In the genomic region with DNA sequence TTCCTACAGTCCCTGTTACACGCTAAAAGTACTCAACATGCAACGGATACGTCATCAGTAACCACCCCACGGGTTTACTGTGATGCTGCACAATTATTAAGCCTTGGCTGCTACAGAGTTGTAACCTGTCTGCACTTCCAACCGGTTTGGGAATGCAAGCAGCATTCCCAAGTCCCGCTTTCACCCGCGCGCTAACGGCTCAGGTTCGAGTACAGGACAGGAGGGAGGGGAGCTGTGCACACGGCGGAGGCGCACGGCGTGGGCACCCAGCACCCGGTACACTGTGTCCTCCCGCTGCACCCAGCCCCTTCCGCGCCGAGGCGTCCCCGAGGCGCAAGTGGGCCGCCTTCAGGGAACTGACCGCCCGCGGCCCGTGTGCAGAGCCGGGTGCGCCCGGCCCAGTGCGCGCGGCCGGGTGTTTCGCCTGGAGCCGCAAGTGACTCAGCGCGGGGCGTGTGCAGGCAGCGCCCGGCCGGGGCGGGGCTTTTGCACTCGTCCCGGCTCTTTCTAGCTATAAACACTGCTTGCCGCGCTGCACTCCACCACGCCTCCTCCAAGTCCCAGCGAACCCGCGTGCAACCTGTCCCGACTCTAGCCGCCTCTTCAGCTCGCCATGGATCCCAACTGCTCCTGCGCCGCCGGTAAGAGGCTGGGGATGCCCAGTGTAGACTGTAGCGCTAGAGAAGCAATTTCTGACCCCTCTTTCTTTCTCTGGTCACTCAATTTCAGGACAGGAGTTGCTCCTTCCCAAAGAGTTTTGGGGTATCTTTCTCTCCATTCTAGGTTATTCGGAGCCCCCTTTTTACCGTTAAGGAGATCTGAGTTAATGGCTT, we compare ENCODE assay signal across 1 cellular context.
TF ChIP-seq lines count a peak whose summit lies in the region.

A gene (plus strand): TSS at position 542 of the 833 bp plus-strand sequence. CDS start 72 bp downstream, at position 614.

TF ChIP-seq in K562, 482 proteins besides CTCF, POLR2A, EP300 and RAD21 (continued from another document and continues in another):
- TF ChIP-seq, protein P1, sequence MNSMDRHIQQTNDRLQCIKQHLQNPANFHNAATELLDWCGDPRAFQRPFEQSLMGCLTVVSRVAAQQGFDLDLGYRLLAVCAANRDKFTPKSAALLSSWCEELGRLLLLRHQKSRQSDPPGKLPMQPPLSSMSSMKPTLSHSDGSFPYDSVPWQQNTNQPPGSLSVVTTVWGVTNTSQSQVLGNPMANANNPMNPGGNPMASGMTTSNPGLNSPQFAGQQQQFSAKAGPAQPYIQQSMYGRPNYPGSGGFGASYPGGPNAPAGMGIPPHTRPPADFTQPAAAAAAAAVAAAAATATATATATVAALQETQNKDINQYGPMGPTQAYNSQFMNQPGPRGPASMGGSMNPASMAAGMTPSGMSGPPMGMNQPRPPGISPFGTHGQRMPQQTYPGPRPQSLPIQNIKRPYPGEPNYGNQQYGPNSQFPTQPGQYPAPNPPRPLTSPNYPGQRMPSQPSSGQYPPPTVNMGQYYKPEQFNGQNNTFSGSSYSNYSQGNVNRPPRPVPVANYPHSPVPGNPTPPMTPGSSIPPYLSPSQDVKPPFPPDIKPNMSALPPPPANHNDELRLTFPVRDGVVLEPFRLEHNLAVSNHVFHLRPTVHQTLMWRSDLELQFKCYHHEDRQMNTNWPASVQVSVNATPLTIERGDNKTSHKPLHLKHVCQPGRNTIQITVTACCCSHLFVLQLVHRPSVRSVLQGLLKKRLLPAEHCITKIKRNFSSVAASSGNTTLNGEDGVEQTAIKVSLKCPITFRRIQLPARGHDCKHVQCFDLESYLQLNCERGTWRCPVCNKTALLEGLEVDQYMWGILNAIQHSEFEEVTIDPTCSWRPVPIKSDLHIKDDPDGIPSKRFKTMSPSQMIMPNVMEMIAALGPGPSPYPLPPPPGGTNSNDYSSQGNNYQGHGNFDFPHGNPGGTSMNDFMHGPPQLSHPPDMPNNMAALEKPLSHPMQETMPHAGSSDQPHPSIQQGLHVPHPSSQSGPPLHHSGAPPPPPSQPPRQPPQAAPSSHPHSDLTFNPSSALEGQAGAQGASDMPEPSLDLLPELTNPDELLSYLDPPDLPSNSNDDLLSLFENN (IDR thresholded peaks at IDR 0.05; ENCODE audit: low read depth in 2 of 2, low read length in 2 of 2) = no peak
- no peak for TF ChIP-seq BCL6 (CRISPR knock-in tag; IDR thresholded peaks at IDR 0.05)
- TF ChIP-seq RFX5 (IDR thresholded peaks at IDR 0.05; ENCODE audit: low read depth, low read length) = no peak
- TF ChIP-seq LEF1 (IDR thresholded peaks at IDR 0.05) = no peak
- TF ChIP-seq ETS2 (tag; IDR thresholded peaks at IDR 0.05; ENCODE audit: borderline replicate concordance, poor library complexity, severe bottlenecking) = no peak
- peak; percentile 49 for TF ChIP-seq POU5F1 (IDR thresholded peaks at IDR 0.05; ENCODE audit: borderline replicate concordance, low read depth, low read length, partially characterized antibody)
- TF ChIP-seq ZNF174 (CRISPR knock-in tag; IDR thresholded peaks at IDR 0.05) = no peak
- TF ChIP-seq, protein P2, sequence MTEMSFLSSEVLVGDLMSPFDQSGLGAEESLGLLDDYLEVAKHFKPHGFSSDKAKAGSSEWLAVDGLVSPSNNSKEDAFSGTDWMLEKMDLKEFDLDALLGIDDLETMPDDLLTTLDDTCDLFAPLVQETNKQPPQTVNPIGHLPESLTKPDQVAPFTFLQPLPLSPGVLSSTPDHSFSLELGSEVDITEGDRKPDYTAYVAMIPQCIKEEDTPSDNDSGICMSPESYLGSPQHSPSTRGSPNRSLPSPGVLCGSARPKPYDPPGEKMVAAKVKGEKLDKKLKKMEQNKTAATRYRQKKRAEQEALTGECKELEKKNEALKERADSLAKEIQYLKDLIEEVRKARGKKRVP (CRISPR knock-in tag; IDR thresholded peaks at IDR 0.05) = no peak; the same call in 1 of the 2 replicates
- TF ChIP-seq, protein P3, sequence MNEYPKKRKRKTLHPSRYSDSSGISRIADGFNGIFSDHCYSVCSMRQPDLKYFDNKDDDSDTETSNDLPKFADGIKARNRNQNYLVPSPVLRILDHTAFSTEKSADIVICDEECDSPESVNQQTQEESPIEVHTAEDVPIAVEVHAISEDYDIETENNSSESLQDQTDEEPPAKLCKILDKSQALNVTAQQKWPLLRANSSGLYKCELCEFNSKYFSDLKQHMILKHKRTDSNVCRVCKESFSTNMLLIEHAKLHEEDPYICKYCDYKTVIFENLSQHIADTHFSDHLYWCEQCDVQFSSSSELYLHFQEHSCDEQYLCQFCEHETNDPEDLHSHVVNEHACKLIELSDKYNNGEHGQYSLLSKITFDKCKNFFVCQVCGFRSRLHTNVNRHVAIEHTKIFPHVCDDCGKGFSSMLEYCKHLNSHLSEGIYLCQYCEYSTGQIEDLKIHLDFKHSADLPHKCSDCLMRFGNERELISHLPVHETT (CRISPR knock-in tag; conservative IDR thresholded peaks at IDR 0.05 in 1 of 2, IDR thresholded peaks at IDR 0.05 in 1 of 2) = 0 out of 4 replicates have a peak, but pooled peaks of 1 of the 2 experiments have one; percentile 42
- TF ChIP-seq E2F3 (CRISPR knock-in tag; IDR thresholded peaks at IDR 0.05) = peak; percentile 78
- peak; percentile 50 for TF ChIP-seq WHSC1 (IDR thresholded peaks at IDR 0.05; ENCODE audit: low read length)
- TF ChIP-seq ZNF561 (CRISPR knock-in tag; conservative IDR thresholded peaks at IDR 0.05) = no peak
- no peak for TF ChIP-seq ZNF445 (CRISPR knock-in tag; IDR thresholded peaks at IDR 0.05; ENCODE audit: low read depth)
- peak; percentile 89 for TF ChIP-seq CCNT2 (IDR thresholded peaks at IDR 0.05; ENCODE audit: borderline replicate concordance, extremely low read depth, insufficient read length, low read depth, low read length)
- peak; percentile 60; the same call in 1 of the 2 replicates for TF ChIP-seq MTA3 (IDR thresholded peaks at IDR 0.05; ENCODE audit: borderline replicate concordance)
- TF ChIP-seq, protein P4, sequence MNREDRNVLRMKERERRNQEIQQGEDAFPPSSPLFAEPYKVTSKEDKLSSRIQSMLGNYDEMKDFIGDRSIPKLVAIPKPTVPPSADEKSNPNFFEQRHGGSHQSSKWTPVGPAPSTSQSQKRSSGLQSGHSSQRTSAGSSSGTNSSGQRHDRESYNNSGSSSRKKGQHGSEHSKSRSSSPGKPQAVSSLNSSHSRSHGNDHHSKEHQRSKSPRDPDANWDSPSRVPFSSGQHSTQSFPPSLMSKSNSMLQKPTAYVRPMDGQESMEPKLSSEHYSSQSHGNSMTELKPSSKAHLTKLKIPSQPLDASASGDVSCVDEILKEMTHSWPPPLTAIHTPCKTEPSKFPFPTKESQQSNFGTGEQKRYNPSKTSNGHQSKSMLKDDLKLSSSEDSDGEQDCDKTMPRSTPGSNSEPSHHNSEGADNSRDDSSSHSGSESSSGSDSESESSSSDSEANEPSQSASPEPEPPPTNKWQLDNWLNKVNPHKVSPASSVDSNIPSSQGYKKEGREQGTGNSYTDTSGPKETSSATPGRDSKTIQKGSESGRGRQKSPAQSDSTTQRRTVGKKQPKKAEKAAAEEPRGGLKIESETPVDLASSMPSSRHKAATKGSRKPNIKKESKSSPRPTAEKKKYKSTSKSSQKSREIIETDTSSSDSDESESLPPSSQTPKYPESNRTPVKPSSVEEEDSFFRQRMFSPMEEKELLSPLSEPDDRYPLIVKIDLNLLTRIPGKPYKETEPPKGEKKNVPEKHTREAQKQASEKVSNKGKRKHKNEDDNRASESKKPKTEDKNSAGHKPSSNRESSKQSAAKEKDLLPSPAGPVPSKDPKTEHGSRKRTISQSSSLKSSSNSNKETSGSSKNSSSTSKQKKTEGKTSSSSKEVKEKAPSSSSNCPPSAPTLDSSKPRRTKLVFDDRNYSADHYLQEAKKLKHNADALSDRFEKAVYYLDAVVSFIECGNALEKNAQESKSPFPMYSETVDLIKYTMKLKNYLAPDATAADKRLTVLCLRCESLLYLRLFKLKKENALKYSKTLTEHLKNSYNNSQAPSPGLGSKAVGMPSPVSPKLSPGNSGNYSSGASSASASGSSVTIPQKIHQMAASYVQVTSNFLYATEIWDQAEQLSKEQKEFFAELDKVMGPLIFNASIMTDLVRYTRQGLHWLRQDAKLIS (CRISPR knock-in tag; IDR thresholded peaks at IDR 0.05) = peak; percentile 51; the same call in 1 of the 2 replicates
- TF ChIP-seq, protein P5, sequence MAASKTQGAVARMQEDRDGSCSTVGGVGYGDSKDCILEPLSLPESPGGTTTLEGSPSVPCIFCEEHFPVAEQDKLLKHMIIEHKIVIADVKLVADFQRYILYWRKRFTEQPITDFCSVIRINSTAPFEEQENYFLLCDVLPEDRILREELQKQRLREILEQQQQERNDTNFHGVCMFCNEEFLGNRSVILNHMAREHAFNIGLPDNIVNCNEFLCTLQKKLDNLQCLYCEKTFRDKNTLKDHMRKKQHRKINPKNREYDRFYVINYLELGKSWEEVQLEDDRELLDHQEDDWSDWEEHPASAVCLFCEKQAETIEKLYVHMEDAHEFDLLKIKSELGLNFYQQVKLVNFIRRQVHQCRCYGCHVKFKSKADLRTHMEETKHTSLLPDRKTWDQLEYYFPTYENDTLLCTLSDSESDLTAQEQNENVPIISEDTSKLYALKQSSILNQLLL (CRISPR knock-in tag; IDR thresholded peaks at IDR 0.05; ENCODE audit: borderline replicate concordance) = no peak
- TF ChIP-seq IFI16 (CRISPR knock-in tag; IDR thresholded peaks at IDR 0.05) = no peak
- TF ChIP-seq TAF15 (IDR thresholded peaks at IDR 0.05; ENCODE audit: low read depth, low read length) = no peak
- peak; percentile 65 for TF ChIP-seq POLR2B (IDR thresholded peaks at IDR 0.05; ENCODE audit: low read depth, partially characterized antibody)
- TF ChIP-seq ZNF239 (CRISPR knock-in tag; IDR thresholded peaks at IDR 0.05) = no peak
- TF ChIP-seq RFX1 (IDR thresholded peaks at IDR 0.05) = no peak
- TF ChIP-seq, protein P6, sequence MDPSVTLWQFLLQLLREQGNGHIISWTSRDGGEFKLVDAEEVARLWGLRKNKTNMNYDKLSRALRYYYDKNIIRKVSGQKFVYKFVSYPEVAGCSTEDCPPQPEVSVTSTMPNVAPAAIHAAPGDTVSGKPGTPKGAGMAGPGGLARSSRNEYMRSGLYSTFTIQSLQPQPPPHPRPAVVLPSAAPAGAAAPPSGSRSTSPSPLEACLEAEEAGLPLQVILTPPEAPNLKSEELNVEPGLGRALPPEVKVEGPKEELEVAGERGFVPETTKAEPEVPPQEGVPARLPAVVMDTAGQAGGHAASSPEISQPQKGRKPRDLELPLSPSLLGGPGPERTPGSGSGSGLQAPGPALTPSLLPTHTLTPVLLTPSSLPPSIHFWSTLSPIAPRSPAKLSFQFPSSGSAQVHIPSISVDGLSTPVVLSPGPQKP (CRISPR knock-in tag; IDR thresholded peaks at IDR 0.05) = no peak
- TF ChIP-seq, protein P7, sequence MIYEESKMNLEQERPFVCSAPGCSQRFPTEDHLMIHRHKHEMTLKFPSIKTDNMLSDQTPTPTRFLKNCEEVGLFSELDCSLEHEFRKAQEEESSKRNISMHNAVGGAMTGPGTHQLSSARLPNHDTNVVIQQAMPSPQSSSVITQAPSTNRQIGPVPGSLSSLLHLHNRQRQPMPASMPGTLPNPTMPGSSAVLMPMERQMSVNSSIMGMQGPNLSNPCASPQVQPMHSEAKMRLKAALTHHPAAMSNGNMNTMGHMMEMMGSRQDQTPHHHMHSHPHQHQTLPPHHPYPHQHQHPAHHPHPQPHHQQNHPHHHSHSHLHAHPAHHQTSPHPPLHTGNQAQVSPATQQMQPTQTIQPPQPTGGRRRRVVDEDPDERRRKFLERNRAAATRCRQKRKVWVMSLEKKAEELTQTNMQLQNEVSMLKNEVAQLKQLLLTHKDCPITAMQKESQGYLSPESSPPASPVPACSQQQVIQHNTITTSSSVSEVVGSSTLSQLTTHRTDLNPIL (CRISPR knock-in tag; IDR thresholded peaks at IDR 0.05) = no peak
- TF ChIP-seq ZNF75A (CRISPR knock-in tag; IDR thresholded peaks at IDR 0.05) = peak; percentile 28; the same call in 1 of the 2 replicates
- TF ChIP-seq, protein P8, sequence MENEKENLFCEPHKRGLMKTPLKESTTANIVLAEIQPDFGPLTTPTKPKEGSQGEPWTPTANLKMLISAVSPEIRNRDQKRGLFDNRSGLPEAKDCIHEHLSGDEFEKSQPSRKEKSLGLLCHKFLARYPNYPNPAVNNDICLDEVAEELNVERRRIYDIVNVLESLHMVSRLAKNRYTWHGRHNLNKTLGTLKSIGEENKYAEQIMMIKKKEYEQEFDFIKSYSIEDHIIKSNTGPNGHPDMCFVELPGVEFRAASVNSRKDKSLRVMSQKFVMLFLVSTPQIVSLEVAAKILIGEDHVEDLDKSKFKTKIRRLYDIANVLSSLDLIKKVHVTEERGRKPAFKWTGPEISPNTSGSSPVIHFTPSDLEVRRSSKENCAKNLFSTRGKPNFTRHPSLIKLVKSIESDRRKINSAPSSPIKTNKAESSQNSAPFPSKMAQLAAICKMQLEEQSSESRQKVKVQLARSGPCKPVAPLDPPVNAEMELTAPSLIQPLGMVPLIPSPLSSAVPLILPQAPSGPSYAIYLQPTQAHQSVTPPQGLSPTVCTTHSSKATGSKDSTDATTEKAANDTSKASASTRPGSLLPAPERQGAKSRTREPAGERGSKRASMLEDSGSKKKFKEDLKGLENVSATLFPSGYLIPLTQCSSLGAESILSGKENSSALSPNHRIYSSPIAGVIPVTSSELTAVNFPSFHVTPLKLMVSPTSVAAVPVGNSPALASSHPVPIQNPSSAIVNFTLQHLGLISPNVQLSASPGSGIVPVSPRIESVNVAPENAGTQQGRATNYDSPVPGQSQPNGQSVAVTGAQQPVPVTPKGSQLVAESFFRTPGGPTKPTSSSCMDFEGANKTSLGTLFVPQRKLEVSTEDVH (IDR thresholded peaks at IDR 0.05; ENCODE audit: low read depth, partially characterized antibody) = no peak
- no peak for TF ChIP-seq ZNF253 (CRISPR knock-in tag; conservative IDR thresholded peaks at IDR 0.05)
- no peak for TF ChIP-seq RBM22 (IDR thresholded peaks at IDR 0.05; ENCODE audit: low read depth, low read length, poor library complexity, severe bottlenecking)
- no peak for TF ChIP-seq THRAP3 (IDR thresholded peaks at IDR 0.05; ENCODE audit: borderline replicate concordance)
- TF ChIP-seq, protein P9, sequence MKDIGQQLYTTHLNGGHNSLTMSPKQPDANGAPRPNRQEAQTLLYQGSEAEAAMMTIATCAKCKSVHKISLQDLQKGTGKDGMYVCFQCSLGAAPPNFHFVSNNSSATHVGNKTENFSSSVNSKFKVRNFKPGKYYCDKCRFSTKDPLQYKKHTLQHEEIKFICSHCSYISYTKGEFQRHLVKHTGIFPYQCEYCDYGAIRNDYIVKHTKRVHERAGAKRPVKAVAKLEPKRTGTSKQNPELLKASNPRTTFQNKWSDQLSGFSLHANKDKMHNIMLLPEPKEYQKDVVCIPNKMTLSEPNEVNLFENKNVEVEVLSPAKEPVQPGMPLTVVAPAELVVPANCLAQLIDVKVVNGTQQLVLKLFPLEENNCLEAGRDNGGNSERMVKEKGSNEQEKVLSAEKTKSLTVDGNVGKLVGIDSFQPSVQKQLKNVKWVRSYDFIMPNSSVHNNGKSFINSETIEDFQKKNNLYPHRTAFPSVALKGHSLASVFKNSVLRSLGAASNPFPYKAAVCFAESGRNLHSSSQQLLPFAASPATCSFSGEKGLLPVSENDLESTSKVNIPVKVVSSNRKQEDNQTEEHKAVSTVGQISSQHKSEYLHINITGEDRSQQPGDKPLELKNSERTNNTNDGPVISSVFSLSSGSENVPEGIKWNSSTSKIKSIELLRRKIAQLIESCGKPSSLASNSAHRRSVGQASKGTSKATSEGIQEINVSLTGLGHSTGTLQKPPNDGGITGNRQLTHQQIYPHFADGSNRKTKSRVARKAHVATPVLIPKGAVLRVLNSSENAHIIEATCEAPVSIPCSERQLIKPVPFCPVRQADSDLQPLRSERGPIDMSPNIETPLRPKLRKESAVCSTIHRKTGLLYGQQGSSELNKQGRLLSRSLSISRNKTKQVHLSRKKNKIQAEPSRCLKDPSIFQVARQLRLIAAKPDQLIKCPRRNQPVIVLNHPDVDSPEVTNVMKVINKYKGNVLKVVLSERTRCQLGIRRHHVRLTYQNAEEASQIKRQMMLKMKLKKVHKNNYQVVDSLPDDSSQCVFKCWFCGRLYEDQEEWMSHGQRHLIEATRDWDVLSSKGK (CRISPR knock-in tag; IDR thresholded peaks at IDR 0.05) = no peak
- TF ChIP-seq POLR2AphosphoS2 (IDR thresholded peaks at IDR 0.05; ENCODE audit: low read length) = no peak
- TF ChIP-seq GATAD2B (IDR thresholded peaks at IDR 0.05; ENCODE audit: borderline replicate concordance) = peak; percentile 65
- TF ChIP-seq TOE1 (IDR thresholded peaks at IDR 0.05; ENCODE audit: borderline replicate concordance) = no peak
- TF ChIP-seq TOE1 (CRISPR knock-in tag; IDR thresholded peaks at IDR 0.05; ENCODE audit: borderline replicate concordance, low read depth) = no peak
